ENCODE assay signal across 26 cellular contexts in the genomic region with DNA sequence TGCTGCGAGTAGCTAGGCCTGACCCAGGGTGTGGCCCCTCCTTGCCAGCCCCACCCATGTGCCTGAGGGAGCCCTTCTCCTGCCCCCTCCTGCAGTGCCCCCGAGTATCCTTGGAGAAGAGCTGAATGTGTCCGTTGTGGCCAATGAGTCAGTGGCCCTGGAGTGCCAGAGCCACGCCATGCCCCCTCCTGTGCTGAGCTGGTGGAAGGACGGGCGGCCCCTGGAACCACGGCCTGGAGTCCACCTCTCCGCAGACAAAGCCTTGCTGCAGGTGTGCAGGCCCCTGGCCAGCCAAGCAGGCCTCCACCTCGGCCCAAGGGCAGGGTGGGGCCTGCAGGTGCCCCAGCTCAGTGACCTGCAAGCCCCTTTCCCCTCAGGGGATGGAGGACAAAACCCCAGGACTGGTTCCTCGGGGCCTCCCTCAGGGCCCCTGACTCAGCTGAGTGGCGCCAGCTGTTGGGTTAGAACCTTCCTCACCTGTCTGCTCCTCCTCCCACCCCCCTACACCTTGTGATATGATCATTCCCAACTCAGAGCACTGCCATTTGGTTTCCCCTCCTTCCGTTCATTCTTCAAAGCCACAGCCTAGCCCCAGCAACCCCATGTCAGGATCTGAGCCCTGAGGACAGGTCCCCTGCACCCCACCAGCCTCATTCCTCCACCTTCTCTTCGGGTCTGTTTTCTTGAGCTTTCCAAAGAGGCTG.
DNase-seq lines count a peak whose midpoint lies in the region; ATAC-seq and TF ChIP-seq lines count a peak whose summit lies in the region.
"Had no signal": no experiment of that assay in that cellular context is flagged by ENCODE, and none has a peak within 500 bp of the region (broad histone marks: within the 10 kb centered on the region; RNA-seq: fewer than 3 reads in every experiment).

No MANE protein-coding gene starts in this region.

- TF ChIP-seq CTCF in HCT116 (IDR thresholded peaks at IDR 0.05 in 2 of 3, conservative IDR thresholded peaks at IDR 0.05 in 1 of 3; ENCODE audit: borderline replicate concordance in 1 of 3, insufficient read depth in 1 of 3, low read depth in 2 of 3, low read length in 2 of 3) (no peak), Panc1 (IDR thresholded peaks at IDR 0.05) (no peak)

- in situ Hi-C loops in Caki2 (cut with HindIII; ENCODE audit: low pct_unique_long_range_greater_than_20kb, low sequenced_read_pairs), result no loop called here
- in situ Hi-C loops in Panc1 (cut with HindIII; ENCODE audit: low pct_unique_long_range_greater_than_20kb, low sequenced_read_pairs), result no loop called here

- no peak overlapping the region for H2AFZ ChIP-seq in HCT116 (ENCODE audit: low read depth, low read length, poor library complexity, severe bottlenecking)

- TF ChIP-seq POLR2A in HCT116 (IDR thresholded peaks at IDR 0.05; ENCODE audit: borderline replicate concordance, extremely low read depth, insufficient read depth, insufficient read length), result no peak

- H3K9me3 ChIP-seq in HCT116 (ENCODE audit: control insufficient read depth in 1 of 2, insufficient read depth in 1 of 2, low read depth in 1 of 2, low read length in 2 of 2) (no peaks in the 10 kb centered on the region), Panc1 (ENCODE audit: control insufficient read depth, insufficient read depth, low read depth, low read length) (no peaks in the 10 kb centered on the region)
- H3K9me3 ChIP-seq: left ventricle myocardium inferior, right atrium auricular region had no signal

- POLR2A ChIA-PET in HCT116 (lab: Charles Lee), result no interaction called here
- POLR2A ChIA-PET in Panc1 (lab: Charles Lee), result interaction anchor here (0.6 kb wide), 1 partner anchor 242 kb away, joined by 8 read pairs; no protein-coding TSS in a partner anchor

- H3K4me2 ChIP-seq in HCT116 (ENCODE audit: low read length), result peak overlapping the region; percentile 37

- RAD21 ChIA-PET in HCT116 (lab: Charles Lee; ENCODE audit: low non-redundant PET in 1 of 2, low total read pairs in 2 of 2, uncharacterized antibody in 2 of 2, unreplicated experiment in 2 of 2), result interaction anchor here in 1 of 2 experiments (0.6 kb wide), 1 partner anchor 56 kb away, joined by 7 read pairs; no protein-coding TSS in a partner anchor

- H3K9me2 ChIP-seq in HCT116 (ENCODE audit: insufficient read depth), result no peaks in the 10 kb centered on the region

- no peaks in the 10 kb centered on the region for H3K36me3 ChIP-seq in HCT116 (ENCODE audit: control insufficient read depth in 1 of 2, insufficient read depth in 2 of 2, low read length in 2 of 2)
- H3K36me3 ChIP-seq in Panc1 (ENCODE audit: control insufficient read depth, insufficient read depth, low read length), result no peaks in the 10 kb centered on the region
- H3K36me3 ChIP-seq: left ventricle myocardium inferior, right atrium auricular region had no signal

- peaks cover 3 to 23% of the 10 kb centered on the region in 2 experiments; a peak in 3 of 4 replicates for H3K4me1 ChIP-seq in HCT116 (ENCODE audit: control insufficient read depth in 1 of 2, insufficient read depth in 2 of 2, low read length in 2 of 2)
- H3K4me1 ChIP-seq in Panc1 (ENCODE audit: control insufficient read depth, insufficient read depth, low read length), result no peaks in the 10 kb centered on the region
- H3K4me1 ChIP-seq: left ventricle myocardium inferior, right atrium auricular region had no signal

- H3K27ac ChIP-seq in HCT116 (ENCODE audit: low read depth, low read length) (no peak overlapping the region), Panc1 (ENCODE audit: low read length) (no peak overlapping the region)
- H3K27ac ChIP-seq: left ventricle myocardium inferior, right atrium auricular region, SK-N-MC had no signal

- DNase-seq in Caki2 (ENCODE audit: low read depth) (peak; percentile 41), HCT116 (ENCODE audit: low read depth, low spot score) (no peak), Panc1 (ENCODE audit: low read depth, low spot score) (no peak), myocyte (ENCODE audit: low read depth) (peak; percentile 56), iPS-NIHi7 (ENCODE audit: extremely low spot score) (no peak), NCI-H1417 treated with DMSO at 0.1 percent for 48 hours (lab: John Stamatoyannopoulos, UW) (no peak)
- DNase-seq: activated CD4-positive, alpha-beta T cell treated with anti-CD3 and anti-CD28 coated beads, Interleukin-2, amount 50 U/mL, for 48 hours; activated CD4-positive, CD25-positive, alpha-beta regulatory T cell treated with anti-CD3 and anti-CD28 coated beads, Interleukin-2, amount 50 U/mL, for 72 hours; activated naive CD4-positive, alpha-beta T cell; activated naive CD8-positive, alpha-beta T cell treated with anti-CD3 and anti-CD28 coated beads, Interleukin-2, amount 50 U/mL, for 24 hours; activated T-cell treated with anti-CD3 and anti-CD28 coated beads, Interleukin-2, amount 50 U/mL, for 48 hours; CD4-positive, alpha-beta memory T cell; central memory CD4-positive, alpha-beta T cell; left ventricle myocardium inferior; mesenchymal stem cell; MM.1S; NCI-H1417; NCI-H2107; NCI-H446; NCI-H774; stimulated activated CD4-positive, alpha-beta T cell treated with anti-CD3 and anti-CD28 coated beads, Interleukin-1b, Interleukin-23, amount 100 ng/mL, for 48 hours; stimulated activated naive CD8-positive, alpha-beta T cell treated with anti-CD3 and anti-CD28 coated beads, Interleukin-15, Interleukin-2, amounts not matched to agents 100 U/mL and 50 U/mL, for 24 hours had no signal

- no peak overlapping the region for H3K9ac ChIP-seq in HCT116 (ENCODE audit: low read length)

- H3K79me2 ChIP-seq in HCT116 (ENCODE audit: insufficient read depth, low read length), result no peaks in the 10 kb centered on the region

- peak; percentile 54 for ATAC-seq in HCT116
- ATAC-seq in Panc1, result peak; percentile 61
- ATAC-seq in GM21367 (IDR thresholded peaks at IDR 0.05; ENCODE audit: unreplicated experiment), result no peak
- ATAC-seq in GM21528 (IDR thresholded peaks at IDR 0.05; ENCODE audit: low FRiP score, unreplicated experiment), result no peak
- ATAC-seq: activated naive CD8-positive, alpha-beta T cell treated with anti-CD3 and anti-CD28 coated beads, Interleukin-2, amount 50 U/mL, for 24 hours; stimulated activated naive CD8-positive, alpha-beta T cell treated with anti-CD3 and anti-CD28 coated beads, Interleukin-15, Interleukin-2, amounts not matched to agents 100 U/mL and 50 U/mL, for 24 hours had no signal

- TF ChIP-seq RAD21 in HCT116 (IDR thresholded peaks at IDR 0.05; ENCODE audit: low read depth), result no peak

- intact Hi-C loops in HCT116 (cut with micrococcal nuclease), result no loop called here
- intact Hi-C loops in Panc1 (cut with micrococcal nuclease; ENCODE audit: unreplicated experiment), result no loop called here

- CTCF ChIA-PET in HCT116 (lab: Charles Lee), result no interaction called here
- CTCF ChIA-PET in Panc1 (lab: Charles Lee), result no interaction called here

- H3K27me3 ChIP-seq in HCT116 (ENCODE audit: insufficient read depth, low read length) (no peaks in the 10 kb centered on the region), Panc1 (ENCODE audit: control insufficient read depth, insufficient read depth, low read length) (no peaks in the 10 kb centered on the region)
- H3K27me3 ChIP-seq: right atrium auricular region had no signal

- BruUV-seq in HCT116 (replicated peaks; lab: Mats Ljungman, UMichigan) (no TSS peak), Panc1 (replicated peaks; lab: Mats Ljungman, UMichigan) (no TSS peak)

- H3K4me3 ChIP-seq in HCT116 (replicated peaks in 1 of 2; ENCODE audit: low read depth in 1 of 2, low read length in 2 of 2) (no peak overlapping the region), Panc1 (ENCODE audit: low read depth in 2 of 2, low read length in 2 of 2) (no peak overlapping the region)
- H3K4me3 ChIP-seq: left ventricle myocardium inferior, right atrium auricular region, SK-N-MC had no signal

- H4K20me1 ChIP-seq in HCT116 (ENCODE audit: insufficient read depth), result no peaks in the 10 kb centered on the region

TF ChIP-seq in HCT116, 20 proteins besides CTCF, POLR2A, EP300 and RAD21:
- TF ChIP-seq EZH2phosphoT487 (IDR thresholded peaks at IDR 0.05; ENCODE audit: borderline replicate concordance), result no peak
- no peak for TF ChIP-seq EGR1 (IDR thresholded peaks at IDR 0.05; ENCODE audit: low read depth)

Comparison
In these comparisons a context has a peak if more than half of its experiments do, and no peak if none do; other contexts are left out.
1. DNase-seq: peak in Caki2 (single experiment) and myocyte (single experiment); none in HCT116 (single experiment), Panc1 (single experiment), iPS-NIHi7 (single experiment) and NCI-H1417 treated with DMSO at 0.1 percent for 48 hours (single experiment).
2. ATAC-seq: peak in HCT116 (single experiment) and Panc1 (single experiment); none in GM21367 (single experiment) and GM21528 (single experiment).